Comparison of ENCODE assay signal across 18 cellular contexts in genomic region chr12:123354600-123354999, GRCh38.
"Had no signal": no experiment of that assay in that cellular context is flagged by ENCODE, and none has a peak within 500 bp of the region (broad histone marks: within the 10 kb centered on the region; RNA-seq: fewer than 3 reads in every experiment).

No MANE protein-coding gene starts in this region.

- H3K9ac ChIP-seq: parathyroid adenoma had no signal

- H3K4me1 ChIP-seq: foreskin keratinocyte, parathyroid adenoma had no signal

- H3K4me3 Mint-ChIP-seq: neural crest cell had no signal

- ATAC-seq: foreskin keratinocyte, heart right ventricle, left lobe of liver had no signal

- H3K4me3 ChIP-seq: cardiac muscle cell, esophagus squamous epithelium, heart right ventricle, skin epidermis, thyroid gland had no signal

- H3K9me3 ChIP-seq: esophagus squamous epithelium, heart right ventricle, thyroid gland had no signal

- H3K27ac ChIP-seq: cardiac muscle cell, esophagus squamous epithelium, foreskin keratinocyte, heart right ventricle, parathyroid adenoma, skin epidermis, thyroid gland had no signal

- H3K27me3 ChIP-seq: cardiac muscle cell, esophagus squamous epithelium, foreskin keratinocyte, heart right ventricle, thyroid gland had no signal

- H3K36me3 ChIP-seq: cardiac muscle cell, thyroid gland had no signal

- H3K9me3 Mint-ChIP-seq: neural crest cell had no signal

- H2AFZ ChIP-seq: parathyroid adenoma had no signal

- DNase-seq: activated CD4-positive, alpha-beta T cell treated with anti-CD3 and anti-CD28 coated beads for 1 hour; activated CD8-positive, alpha-beta memory T cell treated with anti-CD3 and anti-CD28 coated beads for 24 hours; activated gamma-delta T cell; activated T-cell treated with anti-CD3 and anti-CD28 coated beads for 4 hours; esophagus squamous epithelium; foreskin keratinocyte; heart right ventricle; islet precursor cell; mammary epithelial cell; retina; stimulated activated CD4-positive, alpha-beta T cell treated with anti-CD3 and anti-CD28 coated beads, Interleukin-4, amount 100 ng/mL, for 4 hours; T-helper 9 cell; thyroid gland had no signal
